8 cellular contexts compared by ENCODE assay signal in genomic region chrX:12901486-12901885, GRCh38.
DNase-seq lines count a peak whose midpoint lies in the region; TF ChIP-seq lines count a peak whose summit lies in the region.

No MANE protein-coding gene starts in this region.

- H3K4me1 ChIP-seq in KMS-11 (ENCODE audit: low read depth, poor library complexity, severe bottlenecking), result peaks cover 7% of the 10 kb centered on the region

- H3K4me3 ChIP-seq in KMS-11 (IDR thresholded peaks at IDR 0.05; ENCODE audit: insufficient read depth, low read depth, low read length), result no peak overlapping the region

- H4K20me1 ChIP-seq in KMS-11 (ENCODE audit: insufficient read depth), result no peaks in the 10 kb centered on the region

- H3K36me3 ChIP-seq in KMS-11 (ENCODE audit: insufficient read depth), result no peaks in the 10 kb centered on the region

- no peaks in the 10 kb centered on the region for H3K27me3 ChIP-seq in KMS-11 (ENCODE audit: insufficient read depth, low read depth)

- no peak overlapping the region for H2AFZ ChIP-seq in KMS-11 (ENCODE audit: low read depth)

- TF ChIP-seq CTCF in KMS-11 (conservative IDR thresholded peaks at IDR 0.05; ENCODE audit: low read depth, low read length), result peak; percentile 70

- H3K27ac ChIP-seq in KMS-11, result no peak overlapping the region

- H3K79me2 ChIP-seq in KMS-11 (ENCODE audit: insufficient read depth, low read depth), result no peaks in the 10 kb centered on the region

- H3K9ac ChIP-seq in KMS-11, result no peak overlapping the region

- DNase-seq in DMS79 treated with DMSO at 0.1 percent for 48 hours (lab: John Stamatoyannopoulos, UW), result peak; percentile 11
- DNase-seq in DMS79 (lab: John Stamatoyannopoulos, UW), result no peak
- DNase-seq in T-helper 1 cell, result peak; percentile 8 to 55 (median 40)
- peak in 34 of 56 donors; percentile 0 to 54 (median 4) for DNase-seq in amygdala (lab: John Stamatoyannopoulos, UW)
- DNase-seq in hepatic stellate cell (ENCODE audit: low spot score), result peak; percentile 53
- DNase-seq in stimulated activated CD4-positive, alpha-beta T cell treated with anti-CD3 and anti-CD28 coated beads, Interleukin-12 subunit alpha, Interleukin-12 subunit beta, amount 100 ng/mL, for 4 hours, result peak; percentile 59
- DNase-seq in OCI-M2 (lab: John Stamatoyannopoulos, UW; ENCODE audit: unreplicated experiment), result no peak

- H3K4me2 ChIP-seq in KMS-11, result peak overlapping the region; percentile 36; the same call in 1 of the 2 replicates

Comparison
In these comparisons a context has a peak if more than half of its experiments do, and no peak if none do; other contexts are left out.
1. DNase-seq: peak in DMS79 treated with DMSO at 0.1 percent for 48 hours (single experiment), T-helper 1 cell (5 of 5), amygdala (34 of 56), hepatic stellate cell (single experiment) and stimulated activated CD4-positive, alpha-beta T cell treated with anti-CD3 and anti-CD28 coated beads, Interleukin-12 subunit alpha, Interleukin-12 subunit beta, amount 100 ng/mL, for 4 hours (single experiment); none in DMS79 (single experiment) and OCI-M2 (single experiment).